8 cellular contexts compared by ENCODE assay signal in genomic region chr20:38167851-38168760, GRCh38. TPM values are rescaled to one million over a fixed set of nuclear protein-coding genes. Genes with fewer than 3 reads are reported as not detected.
DNase-seq lines count a peak whose midpoint lies in the region; ATAC-seq and TF ChIP-seq lines count a peak whose summit lies in the region.

No MANE protein-coding gene starts in this region.

- no peak for TF ChIP-seq CTCF in fibroblast of pulmonary artery (IDR thresholded peaks at IDR 0.05; ENCODE audit: low read length, missing control alignments)

- H3K4me3 ChIP-seq in fibroblast of pulmonary artery (replicated peaks; ENCODE audit: low read depth, low read length) = no peak overlapping the region

- DNase-seq in GM04503 (ENCODE audit: low read depth) (peak; percentile 84), RKO (ENCODE audit: low spot score) (peak; percentile 40), fibroblast of pulmonary artery (ENCODE audit: low read depth) (peak; percentile 96), pulmonary artery endothelial cell (ENCODE audit: low read depth, low spot score) (peak; percentile 82), NCI-H2081 treated with DMSO at 0.1 percent for 48 hours (lab: John Stamatoyannopoulos, UW) (no peak), NCI-H1417 treated with DMSO at 0.1 percent for 48 hours (lab: John Stamatoyannopoulos, UW) (no peak), RPMI8226 (no peak)

- no peak for ATAC-seq in GM21825 (IDR thresholded peaks at IDR 0.05; ENCODE audit: unreplicated experiment)

RNA-seq across cellular contexts. Expression of gene TGM2, which starts 3.0 kb away (rescaled TPM):
- total RNA-seq in pulmonary artery endothelial cell = 390 and 674 TPM in 2 replicates

Comparison
In these comparisons a context has a peak if more than half of its experiments do, and no peak if none do; other contexts are left out.
1. DNase-seq: peak in GM04503 (single experiment), RKO (single experiment), fibroblast of pulmonary artery (single experiment) and pulmonary artery endothelial cell (single experiment); none in NCI-H2081 treated with DMSO at 0.1 percent for 48 hours (single experiment), NCI-H1417 treated with DMSO at 0.1 percent for 48 hours (single experiment) and RPMI8226 (single experiment).